10 cellular contexts compared by ENCODE assay signal in the genomic region with DNA sequence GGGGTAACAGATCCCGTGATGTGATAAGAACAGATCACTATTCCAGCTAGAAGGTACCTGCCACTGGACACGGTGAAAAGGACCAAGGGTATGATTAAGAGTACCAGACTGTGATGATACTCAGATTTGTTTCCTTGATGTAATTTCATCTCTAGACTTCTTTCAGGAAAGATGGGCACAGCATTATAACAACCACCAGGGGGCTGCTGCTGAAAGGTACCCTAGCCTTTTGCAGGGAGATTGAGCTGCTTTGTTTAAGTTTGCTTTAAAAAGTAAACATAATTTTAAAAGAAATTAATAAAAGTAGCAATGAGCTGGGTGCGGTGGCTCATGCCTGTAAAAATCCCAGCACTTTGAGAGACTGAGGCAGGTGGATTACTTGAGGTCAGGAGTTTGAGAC.
DNase-seq lines count a peak whose midpoint lies in the region; ATAC-seq and TF ChIP-seq lines count a peak whose summit lies in the region.
"Had no signal": no experiment of that assay in that cellular context is flagged by ENCODE, and none has a peak within 500 bp of the region (broad histone marks: within the 10 kb centered on the region; RNA-seq: fewer than 3 reads in every experiment).

No MANE protein-coding gene starts in this region.

- no peaks in the 10 kb centered on the region for H3K36me3 Mint-ChIP-seq in neural progenitor cell

- H3K9me3 Mint-ChIP-seq in neural progenitor cell = no peaks in the 10 kb centered on the region

- ATAC-seq in body of pancreas = no peak

- H3K27ac Mint-ChIP-seq in neural progenitor cell = no peak overlapping the region

- 0 out of 2 replicates have a peak, but pooled peaks cover 3% of the 10 kb centered on the region for H3K9me2 ChIP-seq in Karpas-422 (replicated peaks; ENCODE audit: insufficient read depth, low read length)

- no peak overlapping the region for H3K4me2 ChIP-seq in Karpas-422 (ENCODE audit: low read depth, low read length, poor library complexity, severe bottlenecking)
- H3K4me2 ChIP-seq in neural progenitor cell = no peak overlapping the region
- H3K4me2 ChIP-seq: BLaER1 had no signal

- TF ChIP-seq CTCF in body of pancreas (IDR thresholded peaks at IDR 0.05) (peak in 5 of 7 experiments; percentile 15 to 28 (median 21)), neural progenitor cell (IDR thresholded peaks at IDR 0.05) (peak; percentile 64)

- no peaks in the 10 kb centered on the region for H3K4me1 ChIP-seq in Karpas-422 (ENCODE audit: low read length)
- no peaks in the 10 kb centered on the region for H3K4me1 ChIP-seq in body of pancreas
- peaks cover 6% of the 10 kb centered on the region for H3K4me1 ChIP-seq in neural progenitor cell

- DNase-seq in NCI-H82 (lab: John Stamatoyannopoulos, UW) (peak; percentile 29), NCI-H82 treated with DMSO at 0.1 percent for 48 hours (lab: John Stamatoyannopoulos, UW; ENCODE audit: unreplicated experiment) (no peak), Karpas-422 (peak; percentile 50), body of pancreas (peak in 1 of 4 donors; percentile 9), neural progenitor cell (ENCODE audit: low spot score) (peak; percentile 50), NCI-H774 (lab: John Stamatoyannopoulos, UW) (no peak), substantia nigra (lab: John Stamatoyannopoulos, UW) (no peak)
- DNase-seq in stimulated activated CD8-positive, alpha-beta memory T cell treated with anti-CD3 and anti-CD28 coated beads, Interleukin-4, amount 100 ng/mL, for 48 hours = no peak
- DNase-seq: activated CD4-positive, alpha-beta T cell treated with anti-CD3 and anti-CD28 coated beads, Interleukin-2, amount 50 U/mL, for 48 hours had no signal

- 42 to 54% methylated on average over 3 of the region's 3 CpGs for WGBS in body of pancreas, 2 donors

- H3K27ac ChIP-seq in Karpas-422 (ENCODE audit: low read length) (no peak overlapping the region), body of pancreas (no peak overlapping the region), neural progenitor cell (no peak overlapping the region), substantia nigra (ENCODE audit: low read depth, low read length, poor library complexity, severe bottlenecking) (no peak overlapping the region)
- H3K27ac ChIP-seq: BLaER1 had no signal

- H3K9me3 ChIP-seq in Karpas-422 (ENCODE audit: low read length) (no peaks in the 10 kb centered on the region), body of pancreas (no peaks in the 10 kb centered on the region), neural progenitor cell (ENCODE audit: low read depth) (no peaks in the 10 kb centered on the region)
- H3K9me3 ChIP-seq: BLaER1 had no signal

- H2AFZ ChIP-seq in Karpas-422 (ENCODE audit: low read length) (no peak overlapping the region), neural progenitor cell (replicated peaks) (no peak overlapping the region)

- H3K27me3 Mint-ChIP-seq in neural progenitor cell (ENCODE audit: insufficient read depth, low read depth) = no peaks in the 10 kb centered on the region

- no peak for TF ChIP-seq POLR2A in body of pancreas (IDR thresholded peaks at IDR 0.05)

- no peak overlapping the region for H3K4me3 Mint-ChIP-seq in neural progenitor cell

- H3K4me3 ChIP-seq in Karpas-422 (ENCODE audit: low read length) (no peak overlapping the region), body of pancreas (no peak overlapping the region), neural progenitor cell (no peak overlapping the region)
- H3K4me3 ChIP-seq: BLaER1 had no signal

- no peaks in the 10 kb centered on the region for H3K4me1 Mint-ChIP-seq in neural progenitor cell

- H3K9ac ChIP-seq in Karpas-422 (ENCODE audit: low read length) (no peak overlapping the region), neural progenitor cell (no peak overlapping the region)
- H3K9ac ChIP-seq: BLaER1 had no signal

- H4K20me1 ChIP-seq in Karpas-422 (ENCODE audit: insufficient read depth, low read depth, low read length) = no peaks in the 10 kb centered on the region
- H4K20me1 ChIP-seq in neural progenitor cell (ENCODE audit: low read depth) = no peaks in the 10 kb centered on the region
- H4K20me1 ChIP-seq: BLaER1 had no signal

- no peaks in the 10 kb centered on the region for H3K27me3 ChIP-seq in Karpas-422 (ENCODE audit: low read length)
- H3K27me3 ChIP-seq in body of pancreas = no peaks in the 10 kb centered on the region
- no peaks in the 10 kb centered on the region for H3K27me3 ChIP-seq in neural progenitor cell
- H3K27me3 ChIP-seq: BLaER1 had no signal

- intact Hi-C loops in body of pancreas (cut with DNase I) = no loop called here

- no peaks in the 10 kb centered on the region for H3K36me3 ChIP-seq in Karpas-422 (ENCODE audit: insufficient read depth, low read length)
- no peaks in the 10 kb centered on the region for H3K36me3 ChIP-seq in body of pancreas (replicated peaks in 1 of 2; ENCODE audit: insufficient read depth in 1 of 2, low read depth in 2 of 2)
- H3K36me3 ChIP-seq in neural progenitor cell = no peaks in the 10 kb centered on the region
- H3K36me3 ChIP-seq: BLaER1 had no signal

- H3K79me2 ChIP-seq in Karpas-422 (ENCODE audit: low read length) = no peaks in the 10 kb centered on the region
- no peaks in the 10 kb centered on the region for H3K79me2 ChIP-seq in neural progenitor cell (ENCODE audit: low read depth)

- no peaks in the 10 kb centered on the region for H3F3A ChIP-seq in neural progenitor cell (ENCODE audit: low read depth)

Comparison
In these comparisons a context has a peak if more than half of its experiments do, and no peak if none do; other contexts are left out.
1. DNase-seq: peak in NCI-H82 (single experiment), Karpas-422 (single experiment) and neural progenitor cell (single experiment); none in NCI-H82 treated with DMSO at 0.1 percent for 48 hours (single experiment), NCI-H774 (single experiment), stimulated activated CD8-positive, alpha-beta memory T cell treated with anti-CD3 and anti-CD28 coated beads, Interleukin-4, amount 100 ng/mL, for 48 hours (single experiment) and substantia nigra (0 of 49).